8 cellular contexts compared by ENCODE assay signal in the genomic region with DNA sequence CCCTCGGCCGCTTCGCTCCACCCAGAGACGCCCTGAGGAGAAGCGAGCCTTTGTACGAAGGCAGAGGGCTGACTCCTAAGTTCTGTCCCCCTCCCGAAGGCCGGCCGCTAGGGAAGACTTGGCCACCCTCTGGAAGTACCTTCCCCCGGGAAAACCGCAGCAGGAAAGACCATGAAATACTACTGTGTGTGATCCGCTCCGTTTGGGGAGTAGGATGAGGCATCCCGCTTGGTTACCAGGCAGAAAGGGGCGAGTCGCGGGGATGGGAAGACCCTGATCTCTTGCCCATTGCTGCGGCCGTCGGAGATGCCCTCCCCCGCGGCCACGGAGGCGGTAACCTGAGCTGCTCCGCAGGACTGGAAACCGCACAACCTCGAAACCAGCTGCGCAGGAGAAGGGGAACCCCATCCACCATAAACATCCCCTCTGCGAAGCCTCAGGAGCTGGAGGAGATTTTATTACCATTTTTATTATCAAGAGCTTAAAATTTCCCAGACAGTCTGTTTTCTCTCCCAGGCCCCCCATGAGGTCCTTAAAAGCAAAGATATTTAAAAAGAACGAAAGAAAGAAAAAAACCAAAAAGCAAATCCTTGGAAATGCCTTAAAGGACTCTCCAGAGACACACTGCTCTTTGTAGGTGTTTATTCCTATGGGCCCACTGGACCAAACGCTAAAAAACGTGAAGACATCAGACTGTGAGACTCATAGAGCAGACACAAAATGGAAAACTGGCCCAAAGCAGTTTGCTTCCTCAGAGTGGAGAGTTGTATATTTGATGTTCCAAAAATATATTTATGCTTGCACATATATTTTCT. TPM values are rescaled to one million over a fixed set of nuclear protein-coding genes. Genes with fewer than 3 reads are reported as not detected.
DNase-seq lines count a peak whose midpoint lies in the region; ATAC-seq and TF ChIP-seq lines count a peak whose summit lies in the region.

No MANE protein-coding gene starts in this region.

- peaks cover 0 to 54% (median 0%) of the 10 kb centered on the region in 7 donors for H3K27me3 ChIP-seq in heart right ventricle
- peaks cover 3% of the 10 kb centered on the region for H3K27me3 ChIP-seq in rectal smooth muscle tissue (ENCODE audit: control insufficient read depth, insufficient read depth, low read length)
- H3K27me3 ChIP-seq in CD4-positive, alpha-beta T cell (ENCODE audit: control insufficient read depth, insufficient read depth, low read length): peaks cover 50% of the 10 kb centered on the region

- POLR2A ChIA-PET in CD4-positive, alpha-beta T cell (lab: Charles Lee): no interaction called here

- no peak overlapping the region for H3K9ac ChIP-seq in rectal smooth muscle tissue (ENCODE audit: low read length)

- H3K27me3 Mint-ChIP-seq in CD4-positive, alpha-beta T cell: peaks cover 51% of the 10 kb centered on the region

- H3K4me3 Mint-ChIP-seq in CD4-positive, alpha-beta T cell: no peak overlapping the region

- no peak for TF ChIP-seq CTCF in WI38 (IDR thresholded peaks at IDR 0.05; ENCODE audit: low read depth, low read length)
- peak in 2 of 9 donors; percentile 3 to 14 for TF ChIP-seq CTCF in heart right ventricle (IDR thresholded peaks at IDR 0.05)
- TF ChIP-seq CTCF in CD4-positive, alpha-beta T cell (IDR thresholded peaks at IDR 0.05): no peak

- H3K27ac Mint-ChIP-seq in CD4-positive, alpha-beta T cell: no peak overlapping the region

- peak overlapping the region; percentile 90 for H3K4me3 ChIP-seq in WI38 (ENCODE audit: low read depth, low read length)
- H3K4me3 ChIP-seq in heart right ventricle: peak overlapping the region; percentile 51 to 96 (median 76)
- peak overlapping the region; percentile 91 for H3K4me3 ChIP-seq in rectal smooth muscle tissue (ENCODE audit: low read length)

- H3K36me3 ChIP-seq in heart right ventricle (peaks cover 0 to 11% (median 0%) of the 10 kb centered on the region in 9 donors), rectal smooth muscle tissue (ENCODE audit: control insufficient read depth, insufficient read depth, low read length) (no peaks in the 10 kb centered on the region)

- H3K9me3 Mint-ChIP-seq in CD4-positive, alpha-beta T cell: no peaks in the 10 kb centered on the region

- 7 to 8% methylated on average over 32 of the region's 32 CpGs for WGBS in heart right ventricle, 2 donors

- H3K4me1 ChIP-seq in heart right ventricle: peaks cover 0 to 52% (median 39%) of the 10 kb centered on the region in 9 donors
- H3K4me1 ChIP-seq in rectal smooth muscle tissue (ENCODE audit: control insufficient read depth, insufficient read depth, low read length): peaks cover 2% of the 10 kb centered on the region

- peak overlapping the region; percentile 67 to 92 (median 90) for H3K27ac ChIP-seq in heart right ventricle
- peak overlapping the region; percentile 94 for H3K27ac ChIP-seq in rectal smooth muscle tissue (ENCODE audit: low read depth, low read length)
- no peak overlapping the region for H3K27ac ChIP-seq in CD4-positive, alpha-beta T cell (ENCODE audit: low read depth, low read length)

- intact Hi-C loops in heart right ventricle (cut with DNase I): loop anchor here (2.0 to 10.0 kb wide), 10 partner anchors 48 to 75 kb away; no protein-coding TSS in a partner anchor
- intact Hi-C loops in CD4-positive, alpha-beta T cell (cut with DNase I, micrococcal nuclease): no loop called here

- H3K9me3 ChIP-seq in heart right ventricle: no peaks in the 10 kb centered on the region
- H3K9me3 ChIP-seq in CD4-positive, alpha-beta T cell (ENCODE audit: control insufficient read depth, low read length): no peaks in the 10 kb centered on the region

- CTCF ChIA-PET in CD4-positive, alpha-beta T cell (lab: Charles Lee): interaction anchor here (1.5 kb wide), 1 partner anchor 74 kb away, joined by 3 read pairs; no protein-coding TSS in a partner anchor

- peak in 1 of 2 donors; percentile 47 for DNase-seq in heart right ventricle
- no peak for DNase-seq in D341Med (ENCODE audit: low spot score)
- no peak for DNase-seq in NK-92 (lab: John Stamatoyannopoulos, UW; ENCODE audit: unreplicated experiment)
- no peak for DNase-seq in CD4-positive, alpha-beta T cell

- peaks cover 11% of the 10 kb centered on the region for H3K4me1 Mint-ChIP-seq in CD4-positive, alpha-beta T cell (ENCODE audit: low read depth)

- H3K36me3 Mint-ChIP-seq in CD4-positive, alpha-beta T cell (ENCODE audit: low read depth): no peaks in the 10 kb centered on the region

- ATAC-seq in GM19395 (IDR thresholded peaks at IDR 0.05; ENCODE audit: unreplicated experiment) (peak; percentile 11), heart right ventricle (peak; percentile 20 to 63 (median 40)), HG03097 (IDR thresholded peaks at IDR 0.05; ENCODE audit: low FRiP score, unreplicated experiment) (no peak)
- ATAC-seq in CD4-positive, alpha-beta T cell (ENCODE audit: poor library complexity): no peak

RNA-seq across cellular contexts. Expression of gene NID2, which starts 1.0 kb away (rescaled TPM):
- total RNA-seq in heart right ventricle: 10 to 100 TPM; 26.6 to 66.0 (median 39.2) TPM
- 10 to 100 TPM; 15.1 to 29.8 TPM for polyA plus RNA-seq in heart right ventricle
- total RNA-seq in CD4-positive, alpha-beta T cell: under 1 TPM in 1 of 2 experiments, not detected in 1; 0.19 TPM

Comparison
In these comparisons a context has a peak if more than half of its experiments do, and no peak if none do; other contexts are left out.
1. ATAC-seq: peak in GM19395 (single experiment) and heart right ventricle (8 of 8); none in HG03097 (single experiment) and CD4-positive, alpha-beta T cell (single experiment).
2. RNA of gene NID2, which starts 1.0 kb away (total RNA-seq): 26.6 to 66.0 TPM in heart right ventricle; 0.19 TPM in CD4-positive, alpha-beta T cell; every median in the first group is over 10 times any median in the second.
3. intact Hi-C loops: an anchor here in heart right ventricle (2.0 to 10.0 kb wide); none called in CD4-positive, alpha-beta T cell.
4. Peak in every context shown above with its lines, with median percentiles within 50 percentile points of each other: H3K4me3 ChIP-seq.